In the genomic region with DNA sequence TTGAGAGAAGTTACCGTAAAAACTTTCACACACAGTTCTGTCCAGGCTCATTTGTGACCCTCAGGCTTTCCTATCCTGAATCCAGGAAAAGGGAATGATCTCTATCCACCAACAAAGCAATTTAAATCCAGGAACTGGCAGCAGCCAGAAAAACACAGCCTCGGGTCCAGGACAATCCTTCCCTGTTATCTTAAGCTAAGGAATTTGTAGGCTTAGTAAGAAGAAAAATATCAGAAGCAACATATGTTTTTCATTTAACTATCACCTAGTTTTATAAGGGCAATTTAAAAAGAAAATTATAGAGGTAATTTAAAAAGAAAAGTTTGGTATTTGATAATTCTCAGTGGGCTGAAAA, we compare ENCODE assay signal across 11 cellular contexts. TPM values are rescaled to one million over a fixed set of nuclear protein-coding genes. Genes with fewer than 3 reads are reported as not detected.
DNase-seq lines count a peak whose midpoint lies in the region; ATAC-seq and TF ChIP-seq lines count a peak whose summit lies in the region.
"Had no signal": no experiment of that assay in that cellular context is flagged by ENCODE, and none has a peak within 500 bp of the region (broad histone marks: within the 10 kb centered on the region; RNA-seq: fewer than 3 reads in every experiment).

No MANE protein-coding gene starts in this region.

- TF ChIP-seq POLR2A in ovary (IDR thresholded peaks at IDR 0.05): no peak

- H3K27me3 ChIP-seq in BJ (ENCODE audit: control insufficient read depth, insufficient read depth, low read length): no peaks in the 10 kb centered on the region
- no peaks in the 10 kb centered on the region for H3K27me3 ChIP-seq in ovary

- peaks cover 5% of the 10 kb centered on the region for H3K36me3 ChIP-seq in BJ (ENCODE audit: control insufficient read depth, insufficient read depth, low read length)
- no peaks in the 10 kb centered on the region for H3K36me3 ChIP-seq in ovary

- H3K4me1 Mint-ChIP-seq in neural crest cell: peaks cover 22% of the 10 kb centered on the region

- CTCF ChIA-PET in BJ (lab: Yijun Ruan, JAX): interaction anchor here (1.3 kb wide), 2 partner anchors 56 to 187 kb away, joined by 4 to 5 read pairs; no protein-coding TSS in a partner anchor

- peaks cover 18% of the 10 kb centered on the region for H3K36me3 Mint-ChIP-seq in neural crest cell (ENCODE audit: low read depth)

- intact Hi-C loops in ovary (cut with DNase I): no loop called here

- TF ChIP-seq CTCF in BJ (IDR thresholded peaks at IDR 0.05; ENCODE audit: insufficient read depth, low read depth, low read length): no peak
- no peak for TF ChIP-seq CTCF in fibroblast of the aortic adventitia (IDR thresholded peaks at IDR 0.05; ENCODE audit: insufficient read depth, low read length)
- TF ChIP-seq CTCF in neural crest cell (conservative IDR thresholded peaks at IDR 0.05): no peak
- no peak for TF ChIP-seq CTCF in ovary (IDR thresholded peaks at IDR 0.05)

- no peak for TF ChIP-seq EP300 in ovary (IDR thresholded peaks at IDR 0.05)

- H3K9me3 Mint-ChIP-seq in neural crest cell: peaks cover 3% of the 10 kb centered on the region
- H3K9me3 Mint-ChIP-seq: activated naive CD8-positive, alpha-beta T cell treated with anti-CD3 and anti-CD28 coated beads, Interleukin-2, amount 10 ng/mL, durations not matched to agents 7 days and 5 days had no signal

- H3K27ac ChIP-seq in ovary: peak overlapping the region in 1 of 2 donors; percentile 60

- H3K4me3 ChIP-seq in BJ (ENCODE audit: low read depth, low read length) (no peak overlapping the region), fibroblast of the aortic adventitia (ENCODE audit: low read depth, low read length) (no peak overlapping the region), ovary (no peak overlapping the region)

- POLR2A ChIA-PET in BJ (lab: Charles Lee): interaction anchor here (0.6 to 1.0 kb wide), 2 partner anchors 15 to 288 kb away, joined by 3 read pairs; no protein-coding TSS in a partner anchor

- no peaks in the 10 kb centered on the region for H3K9me3 ChIP-seq in ovary

- peaks cover 13% of the 10 kb centered on the region for H3K4me1 ChIP-seq in ovary (ENCODE audit: insufficient read depth)

- peak overlapping the region; percentile 46 for H3K27ac Mint-ChIP-seq in neural crest cell (ENCODE audit: unreplicated experiment)
- H3K27ac Mint-ChIP-seq: activated naive CD8-positive, alpha-beta T cell treated with anti-CD3 and anti-CD28 coated beads, Interleukin-2, amount 10 ng/mL, durations not matched to agents 7 days and 5 days had no signal

- WGBS in ovary, 3 donors: 5 to 11% (median 8%) methylated on average over 2 of the region's 2 CpGs

- ATAC-seq in GM18870 (IDR thresholded peaks at IDR 0.05; ENCODE audit: unreplicated experiment) (no peak), HG03139 (IDR thresholded peaks at IDR 0.05; ENCODE audit: unreplicated experiment) (no peak)

- no peak overlapping the region for H3K4me3 Mint-ChIP-seq in neural crest cell
- H3K4me3 Mint-ChIP-seq: activated naive CD8-positive, alpha-beta T cell treated with anti-CD3 and anti-CD28 coated beads, Interleukin-2, amount 10 ng/mL, durations not matched to agents 7 days and 5 days had no signal

- peak; percentile 45 for DNase-seq in BJ (ENCODE audit: low read depth)
- DNase-seq in amniotic epithelial cell (ENCODE audit: low read depth): peak; percentile 50
- DNase-seq in fibroblast of the aortic adventitia (ENCODE audit: low read depth): peak; percentile 93
- no peak for DNase-seq in neural crest cell (ENCODE audit: low read depth, low spot score)
- DNase-seq in ovary: no peak
- no peak for DNase-seq in NCI-H748 (lab: John Stamatoyannopoulos, UW; ENCODE audit: unreplicated experiment)
- DNase-seq: activated naive CD8-positive, alpha-beta T cell treated with anti-CD3 and anti-CD28 coated beads, Interleukin-2, amount 10 ng/mL, durations not matched to agents 7 days and 5 days; AML-193; stimulated activated CD4-positive, alpha-beta T cell treated with anti-CD3 and anti-CD28 coated beads, Interleukin-4, amount 100 ng/mL, for 4 hours had no signal

- peaks cover 19% of the 10 kb centered on the region for H3K27me3 Mint-ChIP-seq in neural crest cell (ENCODE audit: low read depth)
- H3K27me3 Mint-ChIP-seq: activated naive CD8-positive, alpha-beta T cell treated with anti-CD3 and anti-CD28 coated beads, Interleukin-2, amount 10 ng/mL, durations not matched to agents 7 days and 5 days had no signal

RNA-seq across cellular contexts. Expression of a gene that starts 47.1 kb away (rescaled TPM):
- polyA plus RNA-seq in BJ (2011; rRNA removed) (35.0 and 39.9 TPM in 2 replicates), ovary (10 to 100 TPM; 13.9 to 31.4 TPM)
- polyA minus RNA-seq in BJ (2011; rRNA and poly(A)+ RNA removed): 21.3 and 28.1 TPM in 2 replicates
- total RNA-seq in fibroblast of the aortic adventitia (ENCODE audit: low replicate concordance) (24.4 and 24.6 TPM in 2 replicates), neural crest cell (19.2 TPM in 2 replicates), ovary (10 to 100 TPM; 20.9 to 36.7 (median 31.7) TPM)

Comparison
In these comparisons a context has a peak if more than half of its experiments do, and no peak if none do; other contexts are left out.
1. DNase-seq: peak in BJ (single experiment), amniotic epithelial cell (single experiment) and fibroblast of the aortic adventitia (single experiment); none in neural crest cell (single experiment), ovary (0 of 5) and NCI-H748 (single experiment).